In genomic region chr12:8644345-8645248, GRCh38 we compare ENCODE assay signal across 9 cellular contexts. TPM values are rescaled to one million over a fixed set of nuclear protein-coding genes. Genes with fewer than 3 reads are reported as not detected.
DNase-seq lines count a peak whose midpoint lies in the region; ATAC-seq and TF ChIP-seq lines count a peak whose summit lies in the region.
"Had no signal": no experiment of that assay in that cellular context is flagged by ENCODE, and none has a peak within 500 bp of the region (broad histone marks: within the 10 kb centered on the region; RNA-seq: fewer than 3 reads in every experiment).

No MANE protein-coding gene starts in this region.

- H3K4me3 Mint-ChIP-seq in CD4-positive, CD25-positive, alpha-beta regulatory T cell, result peak overlapping the region; percentile 41 to 84 (median 75)
- H3K4me3 Mint-ChIP-seq: brain had no signal

- peak overlapping the region; percentile 93 to 97 (median 95) for H3K27ac Mint-ChIP-seq in CD4-positive, CD25-positive, alpha-beta regulatory T cell
- H3K27ac Mint-ChIP-seq: brain had no signal

- DNase-seq in CD4-positive, CD25-positive, alpha-beta regulatory T cell, result peak; percentile 13 to 82 (median 50)
- DNase-seq in GM20000 (ENCODE audit: low spot score) (peak; percentile 56), activated T-cell treated with anti-CD3 and anti-CD28 coated beads for 4 hours (peak; percentile 31), HT-29 (ENCODE audit: low spot score) (no peak), HuH-7.5 (ENCODE audit: low spot score) (no peak)
- DNase-seq in stimulated activated CD4-positive, alpha-beta T cell treated with anti-CD3 and anti-CD28 coated beads, Interleukin-15, amount 100 ng/mL, for 48 hours (ENCODE audit: low read depth in 2 of 2), result peak; percentile 34 to 38

- no peaks in the 10 kb centered on the region for H3K36me3 Mint-ChIP-seq in CD4-positive, CD25-positive, alpha-beta regulatory T cell
- H3K36me3 Mint-ChIP-seq: brain had no signal

- H3K4me1 Mint-ChIP-seq in CD4-positive, CD25-positive, alpha-beta regulatory T cell, result peaks cover 23 to 51% (median 37%) of the 10 kb centered on the region in 4 donors
- H3K4me1 Mint-ChIP-seq: brain had no signal

- peak overlapping the region; percentile 73 for H3K4me3 ChIP-seq in CD4-positive, CD25-positive, alpha-beta regulatory T cell (ENCODE audit: low read depth, low read length)

- peak; percentile 82 to 87 for ATAC-seq in CD4-positive, CD25-positive, alpha-beta regulatory T cell (ENCODE audit: low read depth in 2 of 2)
- ATAC-seq in HG03469 (IDR thresholded peaks at IDR 0.05; ENCODE audit: unreplicated experiment) (peak; percentile 40), SK-N-SH treated with all-trans-retinoic acid at 6 μM for 48 hours (no peak)

- no peaks in the 10 kb centered on the region for H3K36me3 ChIP-seq in CD4-positive, CD25-positive, alpha-beta regulatory T cell (ENCODE audit: control insufficient read depth, insufficient read depth, low read length)

- peaks cover 0 to 1% (median 0%) of the 10 kb centered on the region in 7 donors for H3K9me3 Mint-ChIP-seq in CD4-positive, CD25-positive, alpha-beta regulatory T cell

- no peak for TF ChIP-seq CTCF in GM20000 (IDR thresholded peaks at IDR 0.05; ENCODE audit: extremely low read depth, missing control alignments)

- H3K27me3 ChIP-seq in CD4-positive, CD25-positive, alpha-beta regulatory T cell (ENCODE audit: control insufficient read depth, insufficient read depth, low read length), result no peaks in the 10 kb centered on the region

- H3K9me3 ChIP-seq in CD4-positive, CD25-positive, alpha-beta regulatory T cell (ENCODE audit: control insufficient read depth in 2 of 2, low read length in 2 of 2), result no peaks in the 10 kb centered on the region

- H3K4me1 ChIP-seq in CD4-positive, CD25-positive, alpha-beta regulatory T cell (ENCODE audit: control insufficient read depth, insufficient read depth, low read length, poor library complexity, severe bottlenecking), result peaks cover 30% of the 10 kb centered on the region

- peaks cover 29% of the 10 kb centered on the region for H3K27me3 Mint-ChIP-seq in CD4-positive, CD25-positive, alpha-beta regulatory T cell

- H3K27ac ChIP-seq in CD4-positive, CD25-positive, alpha-beta regulatory T cell (ENCODE audit: insufficient read depth, low read length, poor library complexity, severe bottlenecking), result peak overlapping the region; percentile 31

TF ChIP-seq in SK-N-SH treated with all-trans-retinoic acid at 6 μM for 48 hours, 23 proteins besides CTCF, POLR2A, EP300 and RAD21:
- no peak for TF ChIP-seq ISL1 (CRISPR knock-in tag; IDR thresholded peaks at IDR 0.05)
- no peak for TF ChIP-seq RARB (CRISPR knock-in tag; IDR thresholded peaks at IDR 0.05)
- TF ChIP-seq ZFP3 (CRISPR knock-in tag; IDR thresholded peaks at IDR 0.05), result no peak
- no peak for TF ChIP-seq TCF4 (CRISPR knock-in tag; IDR thresholded peaks at IDR 0.05; ENCODE audit: borderline replicate concordance)
- no peak for TF ChIP-seq ARNTL (CRISPR knock-in tag; IDR thresholded peaks at IDR 0.05; ENCODE audit: borderline replicate concordance, low read depth)
- no peak for TF ChIP-seq PPARA (CRISPR knock-in tag; IDR thresholded peaks at IDR 0.05; ENCODE audit: borderline replicate concordance)
- TF ChIP-seq ESRRG (CRISPR knock-in tag; IDR thresholded peaks at IDR 0.05), result no peak
- no peak for TF ChIP-seq POU6F1 (CRISPR knock-in tag; IDR thresholded peaks at IDR 0.05; ENCODE audit: borderline replicate concordance, low read depth)
- TF ChIP-seq OSR1 (CRISPR knock-in tag; IDR thresholded peaks at IDR 0.05), result no peak
- TF ChIP-seq CSDC2 (CRISPR knock-in tag; IDR thresholded peaks at IDR 0.05), result no peak
- no peak for TF ChIP-seq ZNF565 (CRISPR knock-in tag; conservative IDR thresholded peaks at IDR 0.05; ENCODE audit: low read depth)
- TF ChIP-seq ZFP30 (CRISPR knock-in tag; IDR thresholded peaks at IDR 0.05), result no peak
- no peak for TF ChIP-seq CREB5 (CRISPR knock-in tag; IDR thresholded peaks at IDR 0.05; ENCODE audit: low read depth)
TF ChIP-seq in SK-N-SH treated with all-trans-retinoic acid at 6 μM for 48 hours: peak in this region for 0.

RNA-seq across cellular contexts. Expression of gene MFAP5, which starts 18.0 kb away (rescaled TPM):
- total RNA-seq in CD4-positive, CD25-positive, alpha-beta regulatory T cell, result not detected
- not detected for polyA plus RNA-seq in CD4-positive, CD25-positive, alpha-beta regulatory T cell
- total RNA-seq in HT-29 (2014; rRNA removed; shearing (Covaris generic)), result not detected in 2 replicates

RNA-seq across cellular contexts. Expression of gene AICDA, which starts 31.9 kb away (rescaled TPM):
- not detected for total RNA-seq in CD4-positive, CD25-positive, alpha-beta regulatory T cell
- not detected for polyA plus RNA-seq in CD4-positive, CD25-positive, alpha-beta regulatory T cell
- not detected in 2 replicates for total RNA-seq in HT-29 (2014; rRNA removed; shearing (Covaris generic))

RNA-seq across cellular contexts. Expression of gene RIMKLB, which starts 53.2 kb away (rescaled TPM):
- 7.7 TPM for total RNA-seq in CD4-positive, CD25-positive, alpha-beta regulatory T cell
- polyA plus RNA-seq in CD4-positive, CD25-positive, alpha-beta regulatory T cell, result 1 to 10 TPM; 1.1 to 2.1 (median 1.4) TPM
- not detected in 2 replicates for total RNA-seq in HT-29 (2014; rRNA removed; shearing (Covaris generic))

Comparison
In these comparisons a context has a peak if more than half of its experiments do, and no peak if none do; other contexts are left out.
1. DNase-seq: peak in CD4-positive, CD25-positive, alpha-beta regulatory T cell (3 of 3), GM20000 (single experiment), activated T-cell treated with anti-CD3 and anti-CD28 coated beads for 4 hours (single experiment) and stimulated activated CD4-positive, alpha-beta T cell treated with anti-CD3 and anti-CD28 coated beads, Interleukin-15, amount 100 ng/mL, for 48 hours (2 of 2); none in HT-29 (single experiment) and HuH-7.5 (single experiment).